In genomic region chr2:65370387-65371093, GRCh38 we compare ENCODE assay signal across 11 cellular contexts.
A peak's percentile ranks its signal among the peaks of the same experiment; 100 is the strongest.
DNase-seq lines count a peak whose midpoint lies in the region; ATAC-seq and TF ChIP-seq lines count a peak whose summit lies in the region.
"Had no signal": no experiment of that assay in that cellular context is flagged by ENCODE, and none has a peak within 500 bp of the region (broad histone marks: within the 10 kb centered on the region; RNA-seq: fewer than 3 reads in every experiment).

No MANE protein-coding gene starts in this region.

- intact Hi-C loops in heart left ventricle (cut with DNase I) (loop anchor here in 1 of 10 donors (5.0 kb wide), 1 partner anchor 93 kb away; no protein-coding TSS in a partner anchor), vagina (cut with DNase I) (no loop called here)
- intact Hi-C loops in CD4-positive, alpha-beta memory T cell (cut with micrococcal nuclease), result no loop called here

- no peak overlapping the region for H3K27ac Mint-ChIP-seq in CD4-positive, alpha-beta memory T cell
- H3K27ac Mint-ChIP-seq: activated T-helper 17 cell treated with anti-CD3 and anti-CD28 coated beads, Interleukin-2, amount 50 U/mL, for 72 hours had no signal

- H3K4me3 ChIP-seq in heart left ventricle, result no peak overlapping the region
- no peak overlapping the region for H3K4me3 ChIP-seq in vagina
- H3K4me3 ChIP-seq in CD4-positive, alpha-beta memory T cell (ENCODE audit: low read length in 2 of 2), result no peak overlapping the region
- H3K4me3 ChIP-seq: sigmoid colon, upper lobe of left lung had no signal

- H3K9me3 Mint-ChIP-seq in CD4-positive, alpha-beta memory T cell, result no peaks in the 10 kb centered on the region
- H3K9me3 Mint-ChIP-seq: activated T-helper 17 cell treated with anti-CD3 and anti-CD28 coated beads, Interleukin-2, amount 50 U/mL, for 72 hours had no signal

- H3K9me3 ChIP-seq in heart left ventricle (no peaks in the 10 kb centered on the region), vagina (no peaks in the 10 kb centered on the region)
- no peaks in the 10 kb centered on the region for H3K9me3 ChIP-seq in CD4-positive, alpha-beta memory T cell (ENCODE audit: control insufficient read depth in 1 of 2, low read length in 2 of 2)
- H3K9me3 ChIP-seq: sigmoid colon, upper lobe of left lung had no signal

- peaks cover 0 to 14% (median 9%) of the 10 kb centered on the region in 4 donors for H3K4me1 Mint-ChIP-seq in CD4-positive, alpha-beta memory T cell

- 57 to 69% (median 63%) methylated on average over 7 of the region's 7 CpGs for WGBS in heart left ventricle, 4 donors

- TF ChIP-seq POLR2A in heart left ventricle (IDR thresholded peaks at IDR 0.05), result no peak
- no peak for TF ChIP-seq POLR2A in vagina (IDR thresholded peaks at IDR 0.05)

- CTCF ChIA-PET in CD4-positive, alpha-beta memory T cell (lab: Charles Lee; ENCODE audit: partially characterized antibody), result interaction anchor here (1.0 kb wide), 1 partner anchor 13 kb away, joined by 4 read pairs; no protein-coding TSS in a partner anchor

- H3K36me3 Mint-ChIP-seq in CD4-positive, alpha-beta memory T cell, result no peaks in the 10 kb centered on the region

- DNase-seq in DMS53 (lab: John Stamatoyannopoulos, UW), result peak; percentile 68
- DNase-seq in NCI-H2171 (lab: John Stamatoyannopoulos, UW), result peak; percentile 10
- DNase-seq in heart left ventricle, result peak in 1 of 5 donors; percentile 20
- DNase-seq in GM10266 (ENCODE audit: extremely low spot score), result no peak
- DNase-seq in vagina (ENCODE audit: extremely low spot score in 2 of 2), result no peak
- DNase-seq in CD4-positive, alpha-beta memory T cell, result no peak
- DNase-seq: sigmoid colon, upper lobe of left lung had no signal

- no peaks in the 10 kb centered on the region for H3K27me3 Mint-ChIP-seq in CD4-positive, alpha-beta memory T cell
- H3K27me3 Mint-ChIP-seq: activated T-helper 17 cell treated with anti-CD3 and anti-CD28 coated beads, Interleukin-2, amount 50 U/mL, for 72 hours had no signal

- ATAC-seq in GM21723 (IDR thresholded peaks at IDR 0.05; ENCODE audit: unreplicated experiment) (peak; percentile 52), heart left ventricle (peak in 1 of 4 donors; percentile 42), HG02840 (IDR thresholded peaks at IDR 0.05; ENCODE audit: low FRiP score, unreplicated experiment) (no peak)
- ATAC-seq: activated T-helper 17 cell treated with anti-CD3 and anti-CD28 coated beads, Interleukin-2, amount 50 U/mL, for 72 hours had no signal

- H3K36me3 ChIP-seq in heart left ventricle (no peaks in the 10 kb centered on the region), vagina (no peaks in the 10 kb centered on the region)
- no peaks in the 10 kb centered on the region for H3K36me3 ChIP-seq in CD4-positive, alpha-beta memory T cell (ENCODE audit: insufficient read depth, low read length)
- H3K36me3 ChIP-seq: sigmoid colon, upper lobe of left lung had no signal

- H3K27ac ChIP-seq in heart left ventricle, result peak overlapping the region in 10 of 12 donors; percentile 3 to 48 (median 29)
- H3K27ac ChIP-seq in vagina, result no peak overlapping the region
- H3K27ac ChIP-seq in CD4-positive, alpha-beta memory T cell (ENCODE audit: low read depth, low read length), result no peak overlapping the region
- H3K27ac ChIP-seq: sigmoid colon had no signal

- TF ChIP-seq CTCF in heart left ventricle (IDR thresholded peaks at IDR 0.05) (no peak), GM10266 (IDR thresholded peaks at IDR 0.05; ENCODE audit: control insufficient read depth, insufficient read depth, low read depth, missing control alignments) (no peak), vagina (IDR thresholded peaks at IDR 0.05) (no peak)

- H3K27me3 ChIP-seq in heart left ventricle (no peaks in the 10 kb centered on the region), vagina (no peaks in the 10 kb centered on the region)
- H3K27me3 ChIP-seq in CD4-positive, alpha-beta memory T cell (ENCODE audit: insufficient read depth, low read length), result no peaks in the 10 kb centered on the region
- H3K27me3 ChIP-seq: sigmoid colon, upper lobe of left lung had no signal

- no peak overlapping the region for H3K4me3 Mint-ChIP-seq in CD4-positive, alpha-beta memory T cell
- H3K4me3 Mint-ChIP-seq: activated T-helper 17 cell treated with anti-CD3 and anti-CD28 coated beads, Interleukin-2, amount 50 U/mL, for 72 hours had no signal

- POLR2A ChIA-PET in CD4-positive, alpha-beta memory T cell (lab: Charles Lee; ENCODE audit: partially characterized antibody), result no interaction called here

- peaks cover 3 to 79% (median 57%) of the 10 kb centered on the region in 12 donors for H3K4me1 ChIP-seq in heart left ventricle
- H3K4me1 ChIP-seq in vagina, result peaks cover 29% of the 10 kb centered on the region
- peaks cover 6% of the 10 kb centered on the region for H3K4me1 ChIP-seq in CD4-positive, alpha-beta memory T cell (ENCODE audit: insufficient read depth, low read length)

Comparison
In these comparisons a context has a peak if more than half of its experiments do, and no peak if none do; other contexts are left out.
1. DNase-seq: peak in DMS53 (single experiment) and NCI-H2171 (single experiment); none in GM10266 (single experiment), vagina (0 of 2) and CD4-positive, alpha-beta memory T cell (0 of 5).
2. H3K27ac ChIP-seq: peak in heart left ventricle (10 of 12); none in vagina (single experiment) and CD4-positive, alpha-beta memory T cell (single experiment).